Comparison of ENCODE assay signal across 8 cellular contexts in the genomic region with DNA sequence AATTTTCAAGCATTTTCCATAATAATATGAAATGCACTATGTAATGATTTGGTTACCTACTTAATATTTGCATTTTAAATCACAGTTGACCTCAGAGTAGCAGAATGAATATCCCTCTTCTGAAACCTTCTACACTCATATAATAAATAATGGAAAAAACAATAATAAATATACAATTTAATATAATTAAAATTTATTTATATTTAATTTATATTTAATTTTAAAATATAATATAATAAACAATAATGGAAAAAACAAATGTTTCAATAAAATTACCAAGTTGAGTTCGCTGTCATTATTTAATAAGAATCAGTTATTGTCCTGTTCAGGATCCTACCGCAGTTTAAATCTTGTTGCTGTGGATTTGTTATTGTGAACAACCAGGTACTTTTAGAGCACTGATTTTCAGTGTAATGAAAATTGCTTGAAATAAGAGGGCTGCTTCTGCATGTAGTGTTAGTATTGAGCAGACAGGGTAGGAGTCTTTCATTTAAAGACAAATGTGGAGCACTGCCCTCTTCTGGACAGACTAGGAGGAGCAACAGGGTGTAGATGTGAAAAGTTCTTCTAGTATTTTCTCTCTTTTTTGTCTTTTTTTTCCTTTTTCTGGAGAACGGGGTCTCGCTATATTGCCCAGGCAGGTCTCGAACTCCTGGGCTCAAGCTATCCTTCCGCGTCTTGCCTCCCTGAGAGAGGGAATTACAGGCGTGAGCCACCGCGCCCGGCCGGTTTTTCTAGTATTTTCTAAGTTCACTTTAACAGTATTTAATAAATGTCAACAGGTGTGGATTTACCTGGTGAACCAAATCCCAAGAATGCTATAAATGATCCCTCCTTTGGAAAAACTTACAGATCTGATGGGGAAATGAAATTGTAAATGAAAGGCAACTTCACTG. TPM values are rescaled to one million over a fixed set of nuclear protein-coding genes. Genes with fewer than 3 reads are reported as not detected.
DNase-seq lines count a peak whose midpoint lies in the region; ATAC-seq and TF ChIP-seq lines count a peak whose summit lies in the region.

No MANE protein-coding gene starts in this region.

- peak; percentile 78 for TF ChIP-seq CTCF in DOHH2 (IDR thresholded peaks at IDR 0.05; ENCODE audit: low read depth, low read length, poor library complexity, severe bottlenecking)
- peak; percentile 78 for TF ChIP-seq CTCF in glutamatergic neuron (IDR thresholded peaks at IDR 0.05; ENCODE audit: partially characterized antibody, unreplicated experiment)

- peak; percentile 55 for DNase-seq in Jurkat, Clone E6-1 (ENCODE audit: low read depth, low spot score)
- DNase-seq in SIG-M5 treated with dmso at 0.1 percent for 504 hours (lab: John Stamatoyannopoulos, UW; ENCODE audit: unreplicated experiment) (peak; percentile 72), glutamatergic neuron (peak; percentile 69), putamen (ENCODE audit: low spot score) (peak; percentile 49), HuH-7.5 (ENCODE audit: low spot score) (no peak)
- peak; percentile 45 for DNase-seq in activated gamma-delta T cell treated with anti-CD3 and anti-CD28 coated beads, Interleukin-2, amount 50 U/mL, for 16 hours (ENCODE audit: low read depth)

- ATAC-seq in GM21515 (IDR thresholded peaks at IDR 0.05; ENCODE audit: unreplicated experiment) = peak; percentile 69

- H3K36me3 Mint-ChIP-seq in glutamatergic neuron (ENCODE audit: unreplicated experiment) = no peaks in the 10 kb centered on the region

- H3K27me3 ChIP-seq in DOHH2 (ENCODE audit: control insufficient read depth, low read length) = peaks cover 36% of the 10 kb centered on the region

- no peaks in the 10 kb centered on the region for H3K27me3 Mint-ChIP-seq in glutamatergic neuron (ENCODE audit: unreplicated experiment)

- H3K9me2 ChIP-seq in DOHH2 (replicated peaks; ENCODE audit: control insufficient read depth, low read length) = no peaks in the 10 kb centered on the region

- no peaks in the 10 kb centered on the region for H3K9me3 Mint-ChIP-seq in glutamatergic neuron (ENCODE audit: unreplicated experiment)

- no peak overlapping the region for H3K27ac Mint-ChIP-seq in glutamatergic neuron (ENCODE audit: unreplicated experiment)

- no peaks in the 10 kb centered on the region for H3K4me1 Mint-ChIP-seq in glutamatergic neuron (ENCODE audit: low read depth, unreplicated experiment)

- no peaks in the 10 kb centered on the region for H3K79me2 ChIP-seq in DOHH2 (ENCODE audit: control insufficient read depth, low read length)

- H3K4me2 ChIP-seq in DOHH2 (ENCODE audit: low read length) = no peak overlapping the region

- no peak overlapping the region for H3K4me3 Mint-ChIP-seq in glutamatergic neuron (ENCODE audit: unreplicated experiment)

- no peaks in the 10 kb centered on the region for H3K9me3 ChIP-seq in DOHH2 (ENCODE audit: control insufficient read depth, insufficient read depth, low read length)

- H4K20me1 ChIP-seq in DOHH2 (ENCODE audit: control insufficient read depth, insufficient read depth, low read depth, low read length) = no peaks in the 10 kb centered on the region

- H3K4me1 ChIP-seq in DOHH2 (ENCODE audit: control insufficient read depth, low read length) = no peaks in the 10 kb centered on the region

- no peak overlapping the region for H3K4me3 ChIP-seq in DOHH2 (ENCODE audit: low read length)
- H3K4me3 ChIP-seq in Jurkat, Clone E6-1 (ENCODE audit: low read length) = no peak overlapping the region

- no peaks in the 10 kb centered on the region for H3F3A ChIP-seq in DOHH2 (ENCODE audit: control insufficient read depth, insufficient read depth)

- H3K36me3 ChIP-seq in DOHH2 (ENCODE audit: control insufficient read depth, low read length) = no peaks in the 10 kb centered on the region

- H3K27ac ChIP-seq in DOHH2 (ENCODE audit: low read depth, low read length) = no peak overlapping the region

RNA-seq across cellular contexts. Expression of a gene that starts 13.6 kb away (rescaled TPM):
- not detected for polyA plus RNA-seq in Jurkat, Clone E6-1 (2012; ENCODE audit: insufficient read depth, insufficient read length)
- total RNA-seq in glutamatergic neuron (ENCODE audit: unreplicated experiment) = not detected

RNA-seq across cellular contexts. Expression of a gene that starts 20.5 kb away (rescaled TPM):
- not detected for polyA plus RNA-seq in Jurkat, Clone E6-1 (2012; ENCODE audit: insufficient read depth, insufficient read length)
- total RNA-seq in glutamatergic neuron (ENCODE audit: unreplicated experiment) = 0.10 TPM

RNA-seq across cellular contexts. Expression of a gene that starts 21.6 kb away (rescaled TPM):
- polyA plus RNA-seq in Jurkat, Clone E6-1 (2012; ENCODE audit: insufficient read depth, insufficient read length) = not detected
- total RNA-seq in glutamatergic neuron (ENCODE audit: unreplicated experiment) = not detected

RNA-seq across cellular contexts. Expression of a gene that starts 39.4 kb away (rescaled TPM):
- 75.6 TPM for polyA plus RNA-seq in Jurkat, Clone E6-1 (2012; ENCODE audit: insufficient read depth, insufficient read length)
- total RNA-seq in glutamatergic neuron (ENCODE audit: unreplicated experiment) = 47.4 TPM
